Comparison of ENCODE assay signal across 1 cellular context in the genomic region with DNA sequence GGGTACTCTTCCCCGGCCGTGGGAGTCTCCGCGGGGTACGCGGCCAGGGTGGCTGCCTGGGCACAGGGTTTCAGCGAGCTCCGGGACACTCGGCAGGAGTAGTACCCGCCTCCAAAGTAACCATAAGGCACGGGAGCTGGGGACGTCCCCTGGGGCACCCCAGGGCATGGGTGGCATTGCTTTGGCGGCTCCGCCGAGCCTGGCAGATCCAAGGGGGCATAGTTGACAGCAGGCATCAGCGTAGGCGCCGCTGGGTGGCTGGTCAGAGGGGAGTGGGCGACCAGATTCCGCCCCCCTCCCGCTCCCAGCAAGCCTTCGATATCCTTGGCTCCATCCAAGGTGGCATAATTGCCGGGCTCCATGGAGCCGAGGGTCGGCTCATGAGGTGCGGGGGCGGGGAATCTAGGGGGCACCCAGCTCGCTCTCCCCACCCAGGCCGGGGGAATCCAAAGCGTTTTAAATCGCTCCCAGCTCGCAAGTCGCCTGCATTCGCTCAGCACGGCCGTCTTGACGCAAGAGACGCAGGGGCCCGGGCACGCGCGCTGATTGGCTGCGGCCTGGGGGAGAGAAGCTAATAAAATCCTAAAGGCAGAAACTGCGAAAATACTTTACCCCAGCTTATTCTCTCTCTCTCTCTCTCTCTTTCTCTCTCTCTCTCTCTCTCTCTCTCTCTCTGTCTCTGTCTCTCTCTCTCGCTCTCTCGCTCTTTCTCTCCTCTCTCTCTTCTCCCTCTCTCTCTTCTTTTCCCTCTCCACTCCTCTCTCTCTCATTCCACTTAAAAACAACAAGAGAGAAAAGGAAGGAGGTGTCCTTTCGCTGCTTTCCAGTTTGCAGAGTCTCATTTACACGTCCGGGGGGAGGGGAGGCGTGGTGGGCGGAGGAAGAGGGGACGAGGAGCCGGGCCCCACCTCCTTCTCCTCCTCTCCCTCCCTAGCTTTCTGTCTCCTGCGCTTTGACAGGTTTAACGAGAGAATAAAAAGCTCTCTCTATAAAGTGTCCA.
A peak's percentile ranks its signal among the peaks of the same experiment; 100 is the strongest.
TF ChIP-seq lines count a peak whose summit lies in the region.

A gene (minus strand): TSS at position 519 of the 1,000 bp plus-strand sequence. CDS start 157 bp downstream, at position 362.

TF ChIP-seq in HEK293, 187 proteins besides CTCF, POLR2A, EP300 and RAD21 (continued from another document and continues in another):
- TF ChIP-seq, protein P1, sequence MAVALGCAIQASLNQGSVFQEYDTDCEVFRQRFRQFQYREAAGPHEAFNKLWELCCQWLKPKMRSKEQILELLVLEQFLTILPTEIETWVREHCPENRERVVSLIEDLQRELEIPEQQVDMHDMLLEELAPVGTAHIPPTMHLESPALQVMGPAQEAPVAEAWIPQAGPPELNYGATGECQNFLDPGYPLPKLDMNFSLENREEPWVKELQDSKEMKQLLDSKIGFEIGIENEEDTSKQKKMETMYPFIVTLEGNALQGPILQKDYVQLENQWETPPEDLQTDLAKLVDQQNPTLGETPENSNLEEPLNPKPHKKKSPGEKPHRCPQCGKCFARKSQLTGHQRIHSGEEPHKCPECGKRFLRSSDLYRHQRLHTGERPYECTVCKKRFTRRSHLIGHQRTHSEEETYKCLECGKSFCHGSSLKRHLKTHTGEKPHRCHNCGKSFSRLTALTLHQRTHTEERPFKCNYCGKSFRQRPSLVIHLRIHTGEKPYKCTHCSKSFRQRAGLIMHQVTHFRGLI (tag by site-specific recombination; IDR thresholded peaks at IDR 0.05), result peak; percentile 64
- TF ChIP-seq ZNF76 (tag by site-specific recombination; IDR thresholded peaks at IDR 0.05; ENCODE audit: borderline replicate concordance, low read depth) (peak; percentile 14; the same call in 1 of the 2 replicates), ZNF670 (tag by site-specific recombination; IDR thresholded peaks at IDR 0.05; ENCODE audit: low read depth) (0 out of 2 replicates have a peak, but pooled peaks have one; percentile 81), ZNF10 (tag by site-specific recombination; IDR thresholded peaks at IDR 0.05) (no peak), ZNF549 (tag by site-specific recombination; IDR thresholded peaks at IDR 0.05) (no peak), FEZF1 (tag by site-specific recombination; IDR thresholded peaks at IDR 0.05) (peak; percentile 94), ZNF19 (tag by site-specific recombination; IDR thresholded peaks at IDR 0.05; ENCODE audit: low read depth) (peak; percentile 98), ZNF157 (tag by site-specific recombination; IDR thresholded peaks at IDR 0.05) (peak; percentile 61), OSR2 (tag by site-specific recombination; IDR thresholded peaks at IDR 0.05) (no peak), GLIS2 (tag by site-specific recombination; IDR thresholded peaks at IDR 0.05) (peak; percentile 72; the same call in 1 of the 2 replicates), ZSCAN16 (tag by site-specific recombination; IDR thresholded peaks at IDR 0.05) (peak; percentile 75), GLIS1 (tag by site-specific recombination; IDR thresholded peaks at IDR 0.05) (peak; percentile 53), ZBTB17 (tag by site-specific recombination; IDR thresholded peaks at IDR 0.05) (peak; percentile 99), ZNF521 (tag by site-specific recombination; IDR thresholded peaks at IDR 0.05) (no peak), ZNF629 (tag by site-specific recombination; IDR thresholded peaks at IDR 0.05) (peak; percentile 96), ZNF133 (tag by site-specific recombination; IDR thresholded peaks at IDR 0.05) (peak; percentile 56), ZNF664 (tag by site-specific recombination; IDR thresholded peaks at IDR 0.05) (peak; percentile 91), SCRT2 (tag by site-specific recombination; IDR thresholded peaks at IDR 0.05) (no peak), ZNF558 (tag by site-specific recombination; IDR thresholded peaks at IDR 0.05) (peak; percentile 88), YY1 (tag by site-specific recombination; IDR thresholded peaks at IDR 0.05) (no peak), BCL11B (tag by site-specific recombination; IDR thresholded peaks at IDR 0.05; ENCODE audit: low read depth) (peak; percentile 68; the same call in 1 of the 2 replicates), ZNF221 (tag by site-specific recombination; IDR thresholded peaks at IDR 0.05; ENCODE audit: borderline replicate concordance) (peak; percentile 64; the same call in 1 of the 2 replicates), ZFP69B (tag by site-specific recombination; IDR thresholded peaks at IDR 0.05) (peak; percentile 100), ZFP41 (tag by site-specific recombination; IDR thresholded peaks at IDR 0.05; ENCODE audit: borderline replicate concordance) (no peak), ZNF433 (tag by site-specific recombination; IDR thresholded peaks at IDR 0.05; ENCODE audit: low read depth) (no peak), MYNN (tag by site-specific recombination; IDR thresholded peaks at IDR 0.05; ENCODE audit: borderline replicate concordance) (peak; percentile 75; the same call in 1 of the 2 replicates), KLF10 (tag by site-specific recombination; IDR thresholded peaks at IDR 0.05) (0 out of 2 replicates have a peak, but pooled peaks have one; percentile 35), GLI4 (tag by site-specific recombination; IDR thresholded peaks at IDR 0.05) (peak; percentile 87; the same call in 1 of the 2 replicates), ZNF768 (tag by site-specific recombination; IDR thresholded peaks at IDR 0.05) (no peak), SALL2 (tag by site-specific recombination; IDR thresholded peaks at IDR 0.05; ENCODE audit: borderline replicate concordance) (no peak), ZNF416 (tag by site-specific recombination; IDR thresholded peaks at IDR 0.05) (no peak), ZNF837 (tag by site-specific recombination; IDR thresholded peaks at IDR 0.05) (no peak), HOXD13 (CRISPR knock-in tag; IDR thresholded peaks at IDR 0.05; ENCODE audit: borderline replicate concordance) (peak; percentile 88), ZNF140 (tag by site-specific recombination; IDR thresholded peaks at IDR 0.05) (peak; percentile 46; the same call in 1 of the 2 replicates)
- TF ChIP-seq, protein P2, sequence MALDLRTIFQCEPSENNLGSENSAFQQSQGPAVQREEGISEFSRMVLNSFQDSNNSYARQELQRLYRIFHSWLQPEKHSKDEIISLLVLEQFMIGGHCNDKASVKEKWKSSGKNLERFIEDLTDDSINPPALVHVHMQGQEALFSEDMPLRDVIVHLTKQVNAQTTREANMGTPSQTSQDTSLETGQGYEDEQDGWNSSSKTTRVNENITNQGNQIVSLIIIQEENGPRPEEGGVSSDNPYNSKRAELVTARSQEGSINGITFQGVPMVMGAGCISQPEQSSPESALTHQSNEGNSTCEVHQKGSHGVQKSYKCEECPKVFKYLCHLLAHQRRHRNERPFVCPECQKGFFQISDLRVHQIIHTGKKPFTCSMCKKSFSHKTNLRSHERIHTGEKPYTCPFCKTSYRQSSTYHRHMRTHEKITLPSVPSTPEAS (tag by site-specific recombination; IDR thresholded peaks at IDR 0.05), result peak; percentile 84
- TF ChIP-seq, protein P3, sequence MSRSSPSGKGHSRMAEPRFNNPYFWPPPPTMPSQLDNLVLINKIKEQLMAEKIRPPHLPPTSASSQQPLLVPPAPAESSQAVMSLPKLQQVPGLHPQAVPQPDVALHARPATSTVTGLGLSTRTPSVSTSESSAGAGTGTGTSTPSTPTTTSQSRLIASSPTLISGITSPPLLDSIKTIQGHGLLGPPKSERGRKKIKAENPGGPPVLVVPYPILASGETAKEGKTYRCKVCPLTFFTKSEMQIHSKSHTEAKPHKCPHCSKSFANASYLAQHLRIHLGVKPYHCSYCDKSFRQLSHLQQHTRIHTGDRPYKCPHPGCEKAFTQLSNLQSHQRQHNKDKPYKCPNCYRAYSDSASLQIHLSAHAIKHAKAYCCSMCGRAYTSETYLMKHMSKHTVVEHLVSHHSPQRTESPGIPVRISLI (tag by site-specific recombination; IDR thresholded peaks at IDR 0.05), result no peak
- TF ChIP-seq, protein P4, sequence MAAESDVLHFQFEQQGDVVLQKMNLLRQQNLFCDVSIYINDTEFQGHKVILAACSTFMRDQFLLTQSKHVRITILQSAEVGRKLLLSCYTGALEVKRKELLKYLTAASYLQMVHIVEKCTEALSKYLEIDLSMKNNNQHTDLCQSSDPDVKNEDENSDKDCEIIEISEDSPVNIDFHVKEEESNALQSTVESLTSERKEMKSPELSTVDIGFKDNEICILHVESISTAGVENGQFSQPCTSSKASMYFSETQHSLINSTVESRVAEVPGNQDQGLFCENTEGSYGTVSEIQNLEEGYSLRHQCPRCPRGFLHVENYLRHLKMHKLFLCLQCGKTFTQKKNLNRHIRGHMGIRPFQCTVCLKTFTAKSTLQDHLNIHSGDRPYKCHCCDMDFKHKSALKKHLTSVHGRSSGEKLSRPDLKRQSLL (tag by site-specific recombination; IDR thresholded peaks at IDR 0.05), result no peak
- TF ChIP-seq, protein P5, sequence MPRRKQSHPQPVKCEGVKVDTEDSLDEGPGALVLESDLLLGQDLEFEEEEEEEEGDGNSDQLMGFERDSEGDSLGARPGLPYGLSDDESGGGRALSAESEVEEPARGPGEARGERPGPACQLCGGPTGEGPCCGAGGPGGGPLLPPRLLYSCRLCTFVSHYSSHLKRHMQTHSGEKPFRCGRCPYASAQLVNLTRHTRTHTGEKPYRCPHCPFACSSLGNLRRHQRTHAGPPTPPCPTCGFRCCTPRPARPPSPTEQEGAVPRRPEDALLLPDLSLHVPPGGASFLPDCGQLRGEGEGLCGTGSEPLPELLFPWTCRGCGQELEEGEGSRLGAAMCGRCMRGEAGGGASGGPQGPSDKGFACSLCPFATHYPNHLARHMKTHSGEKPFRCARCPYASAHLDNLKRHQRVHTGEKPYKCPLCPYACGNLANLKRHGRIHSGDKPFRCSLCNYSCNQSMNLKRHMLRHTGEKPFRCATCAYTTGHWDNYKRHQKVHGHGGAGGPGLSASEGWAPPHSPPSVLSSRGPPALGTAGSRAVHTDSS (tag by site-specific recombination; IDR thresholded peaks at IDR 0.05), result peak; percentile 74
- TF ChIP-seq, protein P6, sequence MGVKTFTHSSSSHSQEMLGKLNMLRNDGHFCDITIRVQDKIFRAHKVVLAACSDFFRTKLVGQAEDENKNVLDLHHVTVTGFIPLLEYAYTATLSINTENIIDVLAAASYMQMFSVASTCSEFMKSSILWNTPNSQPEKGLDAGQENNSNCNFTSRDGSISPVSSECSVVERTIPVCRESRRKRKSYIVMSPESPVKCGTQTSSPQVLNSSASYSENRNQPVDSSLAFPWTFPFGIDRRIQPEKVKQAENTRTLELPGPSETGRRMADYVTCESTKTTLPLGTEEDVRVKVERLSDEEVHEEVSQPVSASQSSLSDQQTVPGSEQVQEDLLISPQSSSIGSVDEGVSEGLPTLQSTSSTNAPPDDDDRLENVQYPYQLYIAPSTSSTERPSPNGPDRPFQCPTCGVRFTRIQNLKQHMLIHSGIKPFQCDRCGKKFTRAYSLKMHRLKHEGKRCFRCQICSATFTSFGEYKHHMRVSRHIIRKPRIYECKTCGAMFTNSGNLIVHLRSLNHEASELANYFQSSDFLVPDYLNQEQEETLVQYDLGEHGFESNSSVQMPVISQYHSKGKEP (tag by site-specific recombination; IDR thresholded peaks at IDR 0.05), result no peak
- TF ChIP-seq, protein P7, sequence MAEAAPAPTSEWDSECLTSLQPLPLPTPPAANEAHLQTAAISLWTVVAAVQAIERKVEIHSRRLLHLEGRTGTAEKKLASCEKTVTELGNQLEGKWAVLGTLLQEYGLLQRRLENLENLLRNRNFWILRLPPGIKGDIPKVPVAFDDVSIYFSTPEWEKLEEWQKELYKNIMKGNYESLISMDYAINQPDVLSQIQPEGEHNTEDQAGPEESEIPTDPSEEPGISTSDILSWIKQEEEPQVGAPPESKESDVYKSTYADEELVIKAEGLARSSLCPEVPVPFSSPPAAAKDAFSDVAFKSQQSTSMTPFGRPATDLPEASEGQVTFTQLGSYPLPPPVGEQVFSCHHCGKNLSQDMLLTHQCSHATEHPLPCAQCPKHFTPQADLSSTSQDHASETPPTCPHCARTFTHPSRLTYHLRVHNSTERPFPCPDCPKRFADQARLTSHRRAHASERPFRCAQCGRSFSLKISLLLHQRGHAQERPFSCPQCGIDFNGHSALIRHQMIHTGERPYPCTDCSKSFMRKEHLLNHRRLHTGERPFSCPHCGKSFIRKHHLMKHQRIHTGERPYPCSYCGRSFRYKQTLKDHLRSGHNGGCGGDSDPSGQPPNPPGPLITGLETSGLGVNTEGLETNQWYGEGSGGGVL (tag by site-specific recombination; IDR thresholded peaks at IDR 0.05), result peak; percentile 98
- TF ChIP-seq, protein P8, sequence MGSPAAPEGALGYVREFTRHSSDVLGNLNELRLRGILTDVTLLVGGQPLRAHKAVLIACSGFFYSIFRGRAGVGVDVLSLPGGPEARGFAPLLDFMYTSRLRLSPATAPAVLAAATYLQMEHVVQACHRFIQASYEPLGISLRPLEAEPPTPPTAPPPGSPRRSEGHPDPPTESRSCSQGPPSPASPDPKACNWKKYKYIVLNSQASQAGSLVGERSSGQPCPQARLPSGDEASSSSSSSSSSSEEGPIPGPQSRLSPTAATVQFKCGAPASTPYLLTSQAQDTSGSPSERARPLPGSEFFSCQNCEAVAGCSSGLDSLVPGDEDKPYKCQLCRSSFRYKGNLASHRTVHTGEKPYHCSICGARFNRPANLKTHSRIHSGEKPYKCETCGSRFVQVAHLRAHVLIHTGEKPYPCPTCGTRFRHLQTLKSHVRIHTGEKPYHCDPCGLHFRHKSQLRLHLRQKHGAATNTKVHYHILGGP (tag by site-specific recombination; IDR thresholded peaks at IDR 0.05), result peak; percentile 77; the same call in 1 of the 2 replicates
- TF ChIP-seq, protein P9, sequence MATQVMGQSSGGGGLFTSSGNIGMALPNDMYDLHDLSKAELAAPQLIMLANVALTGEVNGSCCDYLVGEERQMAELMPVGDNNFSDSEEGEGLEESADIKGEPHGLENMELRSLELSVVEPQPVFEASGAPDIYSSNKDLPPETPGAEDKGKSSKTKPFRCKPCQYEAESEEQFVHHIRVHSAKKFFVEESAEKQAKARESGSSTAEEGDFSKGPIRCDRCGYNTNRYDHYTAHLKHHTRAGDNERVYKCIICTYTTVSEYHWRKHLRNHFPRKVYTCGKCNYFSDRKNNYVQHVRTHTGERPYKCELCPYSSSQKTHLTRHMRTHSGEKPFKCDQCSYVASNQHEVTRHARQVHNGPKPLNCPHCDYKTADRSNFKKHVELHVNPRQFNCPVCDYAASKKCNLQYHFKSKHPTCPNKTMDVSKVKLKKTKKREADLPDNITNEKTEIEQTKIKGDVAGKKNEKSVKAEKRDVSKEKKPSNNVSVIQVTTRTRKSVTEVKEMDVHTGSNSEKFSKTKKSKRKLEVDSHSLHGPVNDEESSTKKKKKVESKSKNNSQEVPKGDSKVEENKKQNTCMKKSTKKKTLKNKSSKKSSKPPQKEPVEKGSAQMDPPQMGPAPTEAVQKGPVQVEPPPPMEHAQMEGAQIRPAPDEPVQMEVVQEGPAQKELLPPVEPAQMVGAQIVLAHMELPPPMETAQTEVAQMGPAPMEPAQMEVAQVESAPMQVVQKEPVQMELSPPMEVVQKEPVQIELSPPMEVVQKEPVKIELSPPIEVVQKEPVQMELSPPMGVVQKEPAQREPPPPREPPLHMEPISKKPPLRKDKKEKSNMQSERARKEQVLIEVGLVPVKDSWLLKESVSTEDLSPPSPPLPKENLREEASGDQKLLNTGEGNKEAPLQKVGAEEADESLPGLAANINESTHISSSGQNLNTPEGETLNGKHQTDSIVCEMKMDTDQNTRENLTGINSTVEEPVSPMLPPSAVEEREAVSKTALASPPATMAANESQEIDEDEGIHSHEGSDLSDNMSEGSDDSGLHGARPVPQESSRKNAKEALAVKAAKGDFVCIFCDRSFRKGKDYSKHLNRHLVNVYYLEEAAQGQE (tag by site-specific recombination; IDR thresholded peaks at IDR 0.05), result peak; percentile 82
